In the genomic region with DNA sequence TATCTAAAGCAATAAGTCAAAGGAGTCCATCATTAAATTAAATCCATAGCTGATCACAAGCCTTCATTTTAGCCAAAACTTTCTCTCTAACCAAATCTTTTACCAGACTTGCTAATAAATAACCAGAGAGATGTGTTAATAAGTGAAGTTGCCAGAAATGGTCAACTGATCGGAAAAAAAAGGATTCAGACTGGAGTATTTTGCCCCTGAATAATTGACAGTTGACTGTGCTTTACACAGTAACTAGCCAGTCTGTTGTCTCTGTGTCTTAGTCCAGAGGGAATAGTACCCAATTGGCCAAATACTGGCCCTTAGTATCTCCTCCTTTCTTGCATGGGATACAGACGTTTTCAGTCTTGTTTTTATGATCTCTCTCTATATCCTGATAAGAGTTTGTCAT, we compare ENCODE assay signal across 14 cellular contexts.
DNase-seq lines count a peak whose midpoint lies in the region; ATAC-seq, FAIRE-seq and TF ChIP-seq lines count a peak whose summit lies in the region.
"Had no signal": no experiment of that assay in that cellular context is flagged by ENCODE, and none has a peak within 500 bp of the region (broad histone marks: within the 10 kb centered on the region; RNA-seq: fewer than 3 reads in every experiment).

No MANE protein-coding gene starts in this region.

- FAIRE-seq in GM12892 (lab: Jason Lieb, UNC) (peak; percentile 9), K562 (lab: Jason Lieb, UNC) (peak; percentile 52)
- FAIRE-seq: A204.1, GM12878 had no signal

- no peaks in the 10 kb centered on the region for H3K27me3 ChIP-seq in ACC112 (ENCODE audit: insufficient read depth, low read length)
- no peaks in the 10 kb centered on the region for H3K27me3 ChIP-seq in K562 (ENCODE audit: control insufficient read depth in 2 of 2, insufficient read depth in 2 of 2, low read length in 2 of 2)
- H3K27me3 ChIP-seq in SJCRH30, result no peaks in the 10 kb centered on the region

- POLR2A ChIA-PET in K562 (lab: Yijun Ruan, JAX), result no interaction called here

- TF ChIP-seq POLR2A in GM12892 (IDR thresholded peaks at IDR 0.05; ENCODE audit: low read depth, low read length) (no peak), K562 (conservative IDR thresholded peaks at IDR 0.05) (no peak)

- peak overlapping the region; percentile 49; the same call in 1 of the 2 replicates for H3K27ac ChIP-seq in ACC112 (ENCODE audit: low read depth, low read length)
- H3K27ac ChIP-seq in K562 (ENCODE audit: extremely low read depth, low read depth, low read length), result no peak overlapping the region
- H3K27ac ChIP-seq in SJCRH30, result no peak overlapping the region
- H3K27ac ChIP-seq: KMS-11 had no signal

- TF ChIP-seq EP300 in K562 (IDR thresholded peaks at IDR 0.05; ENCODE audit: low read length), result no peak

- TF ChIP-seq CTCF in K562 (IDR thresholded peaks at IDR 0.05 in 2 of 3, conservative IDR thresholded peaks at IDR 0.05 in 1 of 3; ENCODE audit: insufficient read depth in 2 of 3, low read depth in 1 of 3, low read length in 3 of 3) (no peak), foreskin fibroblast (IDR thresholded peaks at IDR 0.05; ENCODE audit: low read depth, low read length) (no peak)

- ATAC-seq in K562 (no peak), left lobe of liver (peak; percentile 61), GM21528 (IDR thresholded peaks at IDR 0.05; ENCODE audit: low FRiP score, unreplicated experiment) (no peak)
- ATAC-seq: GM12878, HCT116 had no signal

- H3K4me2 ChIP-seq in K562 (ENCODE audit: insufficient read depth, low read length), result no peak overlapping the region
- H3K4me2 ChIP-seq: KMS-11 had no signal

- no peaks in the 10 kb centered on the region for H3K9me1 ChIP-seq in K562 (ENCODE audit: control insufficient read depth, insufficient read depth, low read length)

- H2AFZ ChIP-seq in ACC112 (ENCODE audit: low read length, unreplicated experiment) (no peak overlapping the region), K562 (ENCODE audit: low read depth, low read length) (no peak overlapping the region)

- H3K36me3 ChIP-seq in ACC112 (ENCODE audit: insufficient read depth, low read length) (peaks cover 35% of the 10 kb centered on the region), K562 (ENCODE audit: control insufficient read depth, insufficient read depth, low read length) (no peaks in the 10 kb centered on the region; the same call in 2 of the 3 replicates), SJCRH30 (no peaks in the 10 kb centered on the region)

- peaks cover 6% of the 10 kb centered on the region for H3K79me2 ChIP-seq in ACC112 (ENCODE audit: control insufficient read depth, insufficient read depth, low read length, unreplicated experiment)
- H3K79me2 ChIP-seq in K562 (ENCODE audit: control insufficient read depth, insufficient read depth, low read length), result no peaks in the 10 kb centered on the region

- 40% methylated on average over 2 of the region's 2 CpGs for WGBS in K562 (ENCODE audit: insufficient coverage, low coverage, missing lambda C conversion rate)

- H4K20me1 ChIP-seq in K562 (replicated peaks; ENCODE audit: control insufficient read depth, insufficient read depth, low read length), result no peaks in the 10 kb centered on the region

- intact Hi-C loops in K562 (cut with micrococcal nuclease), result no loop called here

- no peak for DNase-seq in GM12892 (ENCODE audit: insufficient read length)
- no peak for DNase-seq in K562 (ENCODE audit: extremely low read depth in 1 of 4, low spot score in 3 of 4)
- no peak for DNase-seq in left lobe of liver (ENCODE audit: low spot score)
- no peak for DNase-seq in SJCRH30
- DNase-seq in foreskin fibroblast, result no peak
- DNase-seq: Calu3, DMS 273 treated with DMSO at 0.1 percent for 48 hours, DMS79 had no signal

- H3K4me1 ChIP-seq in ACC112 (ENCODE audit: control insufficient read depth, insufficient read depth, low read length, unreplicated experiment), result peaks cover 14% of the 10 kb centered on the region
- no peaks in the 10 kb centered on the region for H3K4me1 ChIP-seq in K562 (replicated peaks in 1 of 2; ENCODE audit: control insufficient read depth in 2 of 2, insufficient read depth in 2 of 2, low read length in 2 of 2)
- no peaks in the 10 kb centered on the region for H3K4me1 ChIP-seq in SJCRH30

- no peak overlapping the region for H3K4me3 ChIP-seq in ACC112 (ENCODE audit: low read depth, low read length)
- no peak overlapping the region for H3K4me3 ChIP-seq in K562
- no peak overlapping the region for H3K4me3 ChIP-seq in SJCRH30
- no peak overlapping the region for H3K4me3 ChIP-seq in foreskin fibroblast (ENCODE audit: low read depth in 1 of 2, low read length in 2 of 2)
- H3K4me3 ChIP-seq: GM12878 had no signal

- H3K9me3 ChIP-seq in K562 (replicated peaks; ENCODE audit: control insufficient read depth, insufficient read depth, low read depth, low read length) (no peaks in the 10 kb centered on the region), SJCRH30 (replicated peaks) (no peaks in the 10 kb centered on the region)

- H3K9ac ChIP-seq in K562 (ENCODE audit: insufficient read depth in 1 of 2, low read depth in 2 of 2, low read length in 2 of 2), result no peak overlapping the region
- H3K9ac ChIP-seq: KMS-11 had no signal

- in situ Hi-C loops in K562 (cut with MboI), result no loop called here

- no peak for TF ChIP-seq RAD21 in K562 (CRISPR knock-in tag; conservative IDR thresholded peaks at IDR 0.05 in 1 of 2, IDR thresholded peaks at IDR 0.05 in 1 of 2)

- CTCF ChIA-PET in K562 (lab: Yijun Ruan, JAX; ENCODE audit: low intra/inter-chr PET ratio), result interaction anchor here (0.5 kb wide), 1 partner anchor 38 kb away, joined by 7 read pairs; no protein-coding TSS in a partner anchor

- no TSS peak for BruUV-seq in K562 (replicated peaks; lab: Mats Ljungman, UMichigan)

TF ChIP-seq in K562, 482 proteins besides CTCF, POLR2A, EP300 and RAD21:
- TF ChIP-seq ZNF217 (CRISPR knock-in tag; IDR thresholded peaks at IDR 0.05) (no peak), RAD51 (IDR thresholded peaks at IDR 0.05; ENCODE audit: borderline replicate concordance, low read depth) (no peak), SAFB (IDR thresholded peaks at IDR 0.05; ENCODE audit: borderline replicate concordance, low read depth, low read length) (no peak), TAF9B (IDR thresholded peaks at IDR 0.05; ENCODE audit: partially characterized antibody) (no peak)
